ENCODE assay signal across 1 cellular context in the genomic region with DNA sequence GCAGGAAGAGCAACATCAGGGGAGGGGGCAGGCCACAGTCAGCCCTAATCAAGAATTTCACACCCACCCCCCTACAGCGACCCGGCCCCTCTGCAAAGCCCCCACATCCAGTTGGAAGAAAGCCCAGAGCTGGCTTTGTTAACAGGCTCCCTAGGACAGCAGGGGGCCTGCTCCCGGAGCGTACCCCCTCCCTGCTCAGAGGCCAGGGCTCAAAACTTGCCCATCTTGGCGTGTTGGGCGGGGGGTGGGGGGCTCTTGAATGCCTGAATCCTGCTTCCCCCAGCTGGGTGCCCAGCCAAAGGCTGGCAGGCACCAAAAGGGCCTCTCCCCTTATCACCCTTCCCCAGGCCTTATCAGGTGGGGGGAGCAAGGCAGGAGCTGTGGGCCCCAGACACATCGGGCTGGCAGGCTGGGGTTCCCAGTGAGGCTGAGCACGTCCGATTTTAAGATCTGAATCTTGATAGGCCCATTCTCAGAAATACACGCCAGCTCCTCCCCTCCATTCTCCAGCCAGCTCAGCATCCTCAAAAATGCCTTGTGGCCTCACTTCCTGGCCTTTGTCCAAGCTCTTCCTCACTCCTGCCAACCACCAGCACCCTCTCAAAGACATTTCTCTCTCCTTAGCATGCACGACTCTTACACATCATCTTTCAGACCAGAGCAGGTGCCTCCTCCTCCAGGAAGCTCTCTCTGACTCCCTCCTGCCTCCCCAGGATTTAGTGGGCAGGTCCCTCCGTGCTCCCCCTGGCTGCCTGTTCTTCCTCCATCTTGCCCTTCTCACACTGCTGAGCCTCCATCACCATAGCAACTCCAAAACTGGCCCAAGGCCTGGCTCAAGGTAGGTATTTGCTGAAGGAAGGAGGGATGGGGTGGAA.
TF ChIP-seq lines count a peak whose summit lies in the region.

No MANE protein-coding gene starts in this region.

TF ChIP-seq in H1, 55 proteins besides CTCF, POLR2A, EP300 and RAD21:
- peak; percentile 58 for TF ChIP-seq CTBP2 (IDR thresholded peaks at IDR 0.05; ENCODE audit: borderline replicate concordance, insufficient read depth, insufficient read length, low read length)
- TF ChIP-seq KDM5A (IDR thresholded peaks at IDR 0.05; ENCODE audit: low read length), result no peak
- TF ChIP-seq, protein P1, sequence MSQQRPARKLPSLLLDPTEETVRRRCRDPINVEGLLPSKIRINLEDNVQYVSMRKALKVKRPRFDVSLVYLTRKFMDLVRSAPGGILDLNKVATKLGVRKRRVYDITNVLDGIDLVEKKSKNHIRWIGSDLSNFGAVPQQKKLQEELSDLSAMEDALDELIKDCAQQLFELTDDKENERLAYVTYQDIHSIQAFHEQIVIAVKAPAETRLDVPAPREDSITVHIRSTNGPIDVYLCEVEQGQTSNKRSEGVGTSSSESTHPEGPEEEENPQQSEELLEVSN (IDR thresholded peaks at IDR 0.05), result no peak
- no peak for TF ChIP-seq TEAD4 (IDR thresholded peaks at IDR 0.05; ENCODE audit: low read depth, low read length)
- TF ChIP-seq YY1 (IDR thresholded peaks at IDR 0.05; ENCODE audit: low read depth, low read length), result peak; percentile 82; the same call in 1 of the 2 replicates
